ENCODE assay signal across 1 cellular context in the genomic region with DNA sequence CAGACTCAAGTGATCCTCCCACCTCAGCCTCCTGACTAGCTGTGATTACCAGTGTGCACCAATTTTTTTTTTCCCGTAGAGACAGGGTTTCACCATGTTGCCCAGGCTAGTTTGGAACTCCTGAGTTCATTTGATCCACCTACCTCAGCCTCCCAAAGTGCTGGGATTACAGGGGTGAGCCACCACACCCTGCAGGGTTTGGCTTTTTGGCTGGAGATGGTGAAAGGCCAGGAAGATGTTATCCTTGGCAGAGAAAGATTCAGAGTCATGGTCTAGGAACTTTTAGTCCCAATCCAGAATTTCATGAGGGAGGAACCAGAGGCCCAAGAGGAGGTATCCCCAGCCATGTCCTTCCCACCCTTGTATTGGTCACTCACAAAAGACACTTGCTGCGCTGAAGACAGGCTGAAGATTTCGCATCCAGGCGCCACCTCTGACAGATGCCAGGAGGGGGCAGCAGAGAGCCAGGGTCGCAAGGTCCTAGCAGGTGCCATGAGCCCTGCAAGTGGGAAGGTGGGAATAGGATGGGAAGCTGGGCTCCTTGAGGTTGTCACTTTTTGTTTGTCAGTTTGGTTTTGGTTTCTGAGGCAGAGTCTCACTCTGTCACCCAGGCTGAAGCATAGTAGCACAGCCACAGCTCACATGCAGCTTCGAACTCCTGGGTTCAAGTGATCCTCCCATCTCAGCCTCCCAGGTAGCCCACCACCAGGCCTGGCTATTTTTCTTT.
TF ChIP-seq lines count a peak whose summit lies in the region.

No MANE protein-coding gene starts in this region.

TF ChIP-seq in GM12878, 131 proteins besides CTCF, POLR2A, EP300 and RAD21:
- TF ChIP-seq TCF3 (IDR thresholded peaks at IDR 0.05; ENCODE audit: borderline replicate concordance, insufficient read depth, low read depth, low read length) (0 out of 2 replicates have a peak, but pooled peaks have one; percentile 20), IRF4 (IDR thresholded peaks at IDR 0.05; ENCODE audit: low read depth, low read length) (peak; percentile 37; the same call in 1 of the 2 replicates), POU2F2 (IDR thresholded peaks at IDR 0.05; ENCODE audit: borderline replicate concordance, low read depth, low read length) (peak; percentile 62; the same call in 1 of the 3 replicates), IKZF2 (IDR thresholded peaks at IDR 0.05) (peak; percentile 73 to 83), YY1 (IDR thresholded peaks at IDR 0.05; ENCODE audit: low read depth, low read length) (peak; percentile 83), EED (IDR thresholded peaks at IDR 0.05; ENCODE audit: low read depth) (peak; percentile 66; the same call in 1 of the 2 replicates), BHLHE40 (IDR thresholded peaks at IDR 0.05; ENCODE audit: borderline replicate concordance in 1 of 2, low read depth in 2 of 2, low read length in 1 of 2) (peak; percentile 24 to 27; a peak in 1 of 4 replicates), SMC3 (IDR thresholded peaks at IDR 0.05; ENCODE audit: borderline replicate concordance, low read length) (peak; percentile 98), SMARCA5 (IDR thresholded peaks at IDR 0.05) (peak; percentile 38; the same call in 1 of the 2 replicates), IKZF1 (conservative IDR thresholded peaks at IDR 0.05) (peak; percentile 84; the same call in 1 of the 2 replicates), TCF12 (IDR thresholded peaks at IDR 0.05; ENCODE audit: low read depth, low read length) (peak; percentile 24; the same call in 1 of the 2 replicates), RB1 (IDR thresholded peaks at IDR 0.05; ENCODE audit: borderline replicate concordance) (peak; percentile 67; the same call in 1 of the 2 replicates), ZNF207 (IDR thresholded peaks at IDR 0.05; ENCODE audit: borderline replicate concordance) (peak; percentile 56; the same call in 1 of the 2 replicates), NR2F1 (conservative IDR thresholded peaks at IDR 0.05) (peak; percentile 88), STAT1 (conservative IDR thresholded peaks at IDR 0.05) (peak; percentile 71; the same call in 1 of the 2 replicates)
- TF ChIP-seq, protein P1, sequence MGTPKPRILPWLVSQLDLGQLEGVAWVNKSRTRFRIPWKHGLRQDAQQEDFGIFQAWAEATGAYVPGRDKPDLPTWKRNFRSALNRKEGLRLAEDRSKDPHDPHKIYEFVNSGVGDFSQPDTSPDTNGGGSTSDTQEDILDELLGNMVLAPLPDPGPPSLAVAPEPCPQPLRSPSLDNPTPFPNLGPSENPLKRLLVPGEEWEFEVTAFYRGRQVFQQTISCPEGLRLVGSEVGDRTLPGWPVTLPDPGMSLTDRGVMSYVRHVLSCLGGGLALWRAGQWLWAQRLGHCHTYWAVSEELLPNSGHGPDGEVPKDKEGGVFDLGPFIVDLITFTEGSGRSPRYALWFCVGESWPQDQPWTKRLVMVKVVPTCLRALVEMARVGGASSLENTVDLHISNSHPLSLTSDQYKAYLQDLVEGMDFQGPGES (IDR thresholded peaks at IDR 0.05): 0 out of 2 replicates have a peak, but pooled peaks have one; percentile 19
